ENCODE assay signal across 1 cellular context in genomic region chr14:101216725-101217463, GRCh38.
TF ChIP-seq lines count a peak whose summit lies in the region.

No MANE protein-coding gene starts in this region.

TF ChIP-seq in HepG2, 621 proteins besides CTCF, POLR2A, EP300 and RAD21 (continued from another document and continues in another):
- TF ChIP-seq KDM6A (CRISPR knock-in tag; IDR thresholded peaks at IDR 0.05; ENCODE audit: low read depth) (peak; percentile 50; the same call in 1 of the 2 replicates), HOMEZ (CRISPR knock-in tag; IDR thresholded peaks at IDR 0.05; ENCODE audit: low read depth) (0 out of 2 replicates have a peak, but pooled peaks have one; percentile 49), ZNF224 (CRISPR knock-in tag; IDR thresholded peaks at IDR 0.05) (0 out of 2 replicates have a peak, but pooled peaks have one; percentile 24), TFAP4 (IDR thresholded peaks at IDR 0.05; ENCODE audit: borderline replicate concordance, low read depth) (peak; percentile 80; the same call in 1 of the 2 replicates), HDAC1 (CRISPR knock-in tag; IDR thresholded peaks at IDR 0.05) (peak; percentile 20), HIVEP1 (CRISPR knock-in tag; IDR thresholded peaks at IDR 0.05) (no peak), HHEX (CRISPR knock-in tag; IDR thresholded peaks at IDR 0.05) (0 out of 2 replicates have a peak, but pooled peaks have one; percentile 13), CHD4 (IDR thresholded peaks at IDR 0.05; ENCODE audit: borderline replicate concordance, low read length) (no peak), ZFP37 (CRISPR knock-in tag; IDR thresholded peaks at IDR 0.05; ENCODE audit: borderline replicate concordance) (no peak), FOXA3 (CRISPR knock-in tag; IDR thresholded peaks at IDR 0.05) (peak; percentile 88), TAF15 (IDR thresholded peaks at IDR 0.05; ENCODE audit: low read depth, low read length, poor library complexity, severe bottlenecking) (no peak), GZF1 (CRISPR knock-in tag; IDR thresholded peaks at IDR 0.05) (no peak), NR2F6 (IDR thresholded peaks at IDR 0.05) (no peak; the same call in 1 of the 2 replicates), NR2F6 (CRISPR knock-in tag; IDR thresholded peaks at IDR 0.05) (peak; percentile 15; the same call in 1 of the 2 replicates), ZUFSP (CRISPR knock-in tag; IDR thresholded peaks at IDR 0.05; ENCODE audit: borderline replicate concordance) (no peak), KLF6 (CRISPR knock-in tag; IDR thresholded peaks at IDR 0.05) (no peak), SRY (CRISPR knock-in tag; IDR thresholded peaks at IDR 0.05) (no peak), ZNF543 (CRISPR knock-in tag; IDR thresholded peaks at IDR 0.05) (no peak), ZBTB3 (CRISPR knock-in tag; IDR thresholded peaks at IDR 0.05; ENCODE audit: borderline replicate concordance, low read depth) (0 out of 2 replicates have a peak, but pooled peaks have one; percentile 48), ZNF780A (CRISPR knock-in tag; IDR thresholded peaks at IDR 0.05) (no peak), ZNF18 (CRISPR knock-in tag; IDR thresholded peaks at IDR 0.05; ENCODE audit: insufficient replicate concordance) (no peak), POGZ (CRISPR knock-in tag; IDR thresholded peaks at IDR 0.05) (peak; percentile 60; the same call in 1 of the 2 replicates), MEIS1 (CRISPR knock-in tag; IDR thresholded peaks at IDR 0.05; ENCODE audit: borderline replicate concordance) (no peak), ARNT (IDR thresholded peaks at IDR 0.05) (no peak), NR2F1 (CRISPR knock-in tag; IDR thresholded peaks at IDR 0.05) (peak in 1 of 2 experiments; percentile 38; a peak in 1 of 4 replicates), ZFP91 (CRISPR knock-in tag; IDR thresholded peaks at IDR 0.05; ENCODE audit: borderline replicate concordance) (0 out of 2 replicates have a peak, but pooled peaks have one; percentile 37), ZNF670 (CRISPR knock-in tag; IDR thresholded peaks at IDR 0.05; ENCODE audit: borderline replicate concordance) (no peak), ZNF205 (CRISPR knock-in tag; IDR thresholded peaks at IDR 0.05) (0 out of 2 replicates have a peak, but pooled peaks have one; percentile 42), ZNF317 (CRISPR knock-in tag; IDR thresholded peaks at IDR 0.05) (peak; percentile 72; the same call in 1 of the 2 replicates), MTF2 (CRISPR knock-in tag; IDR thresholded peaks at IDR 0.05; ENCODE audit: borderline replicate concordance) (no peak), ZFX (CRISPR knock-in tag; IDR thresholded peaks at IDR 0.05; ENCODE audit: low read depth) (0 out of 2 replicates have a peak, but pooled peaks have one; percentile 29), ZBTB44 (CRISPR knock-in tag; IDR thresholded peaks at IDR 0.05) (no peak), ZNF788 (CRISPR knock-in tag; IDR thresholded peaks at IDR 0.05; ENCODE audit: borderline replicate concordance) (no peak), SOX5 (CRISPR knock-in tag; IDR thresholded peaks at IDR 0.05; ENCODE audit: borderline replicate concordance) (peak; percentile 23; the same call in 1 of the 2 replicates), BHLHE40 (IDR thresholded peaks at IDR 0.05; ENCODE audit: low read length) (no peak), TOE1 (CRISPR knock-in tag; IDR thresholded peaks at IDR 0.05) (no peak), FOXO1 (CRISPR knock-in tag; IDR thresholded peaks at IDR 0.05) (peak; percentile 74), STAT6 (CRISPR knock-in tag; IDR thresholded peaks at IDR 0.05; ENCODE audit: borderline replicate concordance) (no peak), PRDM10 (CRISPR knock-in tag; IDR thresholded peaks at IDR 0.05; ENCODE audit: low read depth) (0 out of 2 replicates have a peak, but pooled peaks have one; percentile 40), TGIF2 (CRISPR knock-in tag; IDR thresholded peaks at IDR 0.05) (no peak), HNF4G (IDR thresholded peaks at IDR 0.05; ENCODE audit: borderline replicate concordance, low read depth, low read length) (peak; percentile 56), HNF4G (CRISPR knock-in tag; IDR thresholded peaks at IDR 0.05; ENCODE audit: borderline replicate concordance, low read depth) (no peak), ZNF589 (CRISPR knock-in tag; conservative IDR thresholded peaks at IDR 0.05) (no peak), ZNF567 (CRISPR knock-in tag; IDR thresholded peaks at IDR 0.05; ENCODE audit: borderline replicate concordance) (no peak)
